14 cellular contexts compared by ENCODE assay signal in genomic region chr2:172230783-172231446, GRCh38.
DNase-seq lines count a peak whose midpoint lies in the region; ATAC-seq and TF ChIP-seq lines count a peak whose summit lies in the region.
"Had no signal": no experiment of that assay in that cellular context is flagged by ENCODE, and none has a peak within 500 bp of the region (broad histone marks: within the 10 kb centered on the region; RNA-seq: fewer than 3 reads in every experiment).

No MANE protein-coding gene starts in this region.

- dilution Hi-C loops in IMR-90 (cut with HindIII; ENCODE audit: low sequenced_read_pairs, unreplicated experiment) = no loop called here

- peaks cover 17% of the 10 kb centered on the region for H3K27me3 Mint-ChIP-seq in activated CD4-positive, alpha-beta memory T cell treated with anti-CD3 and anti-CD28 coated beads for 36 hours
- H3K27me3 Mint-ChIP-seq in glutamatergic neuron (ENCODE audit: unreplicated experiment) = peaks cover 20% of the 10 kb centered on the region

- peak overlapping the region; percentile 5 for H2AFZ ChIP-seq in IMR-90 (replicated peaks; ENCODE audit: low read length, poor library complexity)

- H2BK5ac ChIP-seq in IMR-90 (ENCODE audit: low read depth, low read length, poor library complexity, severe bottlenecking) = no peak overlapping the region

- H3K4me3 Mint-ChIP-seq in activated CD4-positive, alpha-beta memory T cell treated with anti-CD3 and anti-CD28 coated beads for 36 hours = no peak overlapping the region
- H3K4me3 Mint-ChIP-seq in glutamatergic neuron (ENCODE audit: unreplicated experiment) = no peak overlapping the region
- H3K4me3 Mint-ChIP-seq: activated naive CD8-positive, alpha-beta T cell treated with anti-CD3 and anti-CD28 coated beads for 36 hours; dendritic cell treated with granulocyte-macrophage colony-stimulating factor and Interleukin-4, amounts not matched to agents 40 ng/mL and 50 ng/mL, for 4 days; T-cell had no signal

- no peaks in the 10 kb centered on the region for H3K36me3 Mint-ChIP-seq in activated CD4-positive, alpha-beta memory T cell treated with anti-CD3 and anti-CD28 coated beads for 36 hours
- H3K36me3 Mint-ChIP-seq in glutamatergic neuron (ENCODE audit: unreplicated experiment) = no peaks in the 10 kb centered on the region
- H3K36me3 Mint-ChIP-seq: activated naive CD8-positive, alpha-beta T cell treated with anti-CD3 and anti-CD28 coated beads for 36 hours; T-cell had no signal

- peak overlapping the region; percentile 12; the same call in 1 of the 2 replicates for H3K14ac ChIP-seq in IMR-90 (replicated peaks; ENCODE audit: low read depth, low read length)

- peaks cover 28% of the 10 kb centered on the region for H3K4me1 ChIP-seq in IMR-90 (ENCODE audit: control insufficient read depth, insufficient read depth, low read length)

- H3K9me3 Mint-ChIP-seq in activated CD4-positive, alpha-beta memory T cell treated with anti-CD3 and anti-CD28 coated beads for 36 hours = no peaks in the 10 kb centered on the region
- H3K9me3 Mint-ChIP-seq in glutamatergic neuron (ENCODE audit: unreplicated experiment) = peaks cover 6% of the 10 kb centered on the region
- H3K9me3 Mint-ChIP-seq: activated naive CD8-positive, alpha-beta T cell treated with anti-CD3 and anti-CD28 coated beads for 36 hours; dendritic cell treated with granulocyte-macrophage colony-stimulating factor and Interleukin-4, amounts not matched to agents 40 ng/mL and 50 ng/mL, for 4 days; T-cell had no signal

- H3K4me1 Mint-ChIP-seq in activated CD4-positive, alpha-beta memory T cell treated with anti-CD3 and anti-CD28 coated beads for 36 hours (ENCODE audit: low read depth) = peaks cover 29% of the 10 kb centered on the region
- no peaks in the 10 kb centered on the region for H3K4me1 Mint-ChIP-seq in glutamatergic neuron (ENCODE audit: low read depth, unreplicated experiment)

- H3K36me3 ChIP-seq in IMR-90 (ENCODE audit: control insufficient read depth, insufficient read depth, low read length) = no peaks in the 10 kb centered on the region

- H4K20me1 ChIP-seq in IMR-90 (ENCODE audit: insufficient read depth, low read length) = peaks cover 7% of the 10 kb centered on the region; the same call in 1 of the 2 replicates

- no peak for TF ChIP-seq POLR2A in IMR-90 (IDR thresholded peaks at IDR 0.05; ENCODE audit: low read depth, low read length)

- H3K4me3 ChIP-seq in IMR-90 (ENCODE audit: insufficient read depth, low read depth, low read length) = no peak overlapping the region
- no peak overlapping the region for H3K4me3 ChIP-seq in skin epidermis

- peak overlapping the region; percentile 51; the same call in 1 of the 2 replicates for H4K91ac ChIP-seq in IMR-90 (ENCODE audit: insufficient read depth, low read depth, low read length)

- in situ Hi-C loops in IMR-90 (cut with MboI; ENCODE audit: low sequenced_read_pairs) = no loop called here

- H3K27ac ChIP-seq in IMR-90 (ENCODE audit: insufficient read depth, low read length) (no peak overlapping the region), skin epidermis (peak overlapping the region in 16 of 21 experiments; percentile 2 to 77 (median 48))

- TF ChIP-seq RAD21 in IMR-90 (IDR thresholded peaks at IDR 0.05; ENCODE audit: low read length) = no peak

- H3K4me2 ChIP-seq in IMR-90 (ENCODE audit: low read depth, low read length) = no peak overlapping the region

- no peaks in the 10 kb centered on the region for H3K9me3 ChIP-seq in IMR-90 (ENCODE audit: control insufficient read depth, insufficient read depth, low read length)

- H3K4ac ChIP-seq in IMR-90 (ENCODE audit: low read depth, low read length) = peak overlapping the region; percentile 62

- H2AK9ac ChIP-seq in IMR-90 (replicated peaks; ENCODE audit: low read depth, low read length, poor library complexity) = peak overlapping the region; percentile 18

- CTCF ChIA-PET in IMR-90 (lab: Yijun Ruan, JAX) = interaction anchor here (2.3 kb wide), 1 partner anchor 231 kb away, joined by 6 read pairs; no protein-coding TSS in a partner anchor
- CTCF ChIA-PET in activated CD4-positive, alpha-beta memory T cell treated with anti-CD3 and anti-CD28 coated beads for 36 hours (lab: Charles Lee) = no interaction called here

- intact Hi-C loops in IMR-90 (cut with micrococcal nuclease) = no loop called here
- intact Hi-C loops in activated CD4-positive, alpha-beta memory T cell treated with anti-CD3 and anti-CD28 coated beads for 36 hours (cut with micrococcal nuclease) = no loop called here

- peak overlapping the region; percentile 85; the same call in 2 of the 3 replicates for H2BK15ac ChIP-seq in IMR-90 (ENCODE audit: low read depth, low read length)

- 67% methylated on average over 3 of the region's 11 CpGs; no CpG with 5 or more reads in 1 of the 2 experiments for WGBS in IMR-90 (ENCODE audit: extremely low coverage in 2 of 2, insufficient read length in 1 of 2), 2 experiments

- DNase-seq in IMR-90 (no peak), anterior cingulate cortex (lab: John Stamatoyannopoulos, UW) (peak in 33 of 58 donors; percentile 11 to 83 (median 45)), iPS-NIHi11 (ENCODE audit: low spot score) (peak; percentile 36), glutamatergic neuron (no peak)
- DNase-seq in activated CD4-positive, alpha-beta memory T cell treated with anti-CD3 and anti-CD28 coated beads for 36 hours = no peak
- DNase-seq: activated naive CD8-positive, alpha-beta T cell treated with anti-CD3 and anti-CD28 coated beads for 36 hours; activated T-cell treated with anti-CD3 and anti-CD28 coated beads, Interleukin-2, amount 50 U/mL, for 1 hour; stimulated activated CD4-positive, alpha-beta T cell treated with anti-CD3 and anti-CD28 coated beads, Interleukin-2, amount 100 ng/mL, for 48 hours; T-cell had no signal

- ATAC-seq in IMR-90 (ENCODE audit: low read depth) (no peak), HG02642 (IDR thresholded peaks at IDR 0.05; ENCODE audit: poor library complexity, unreplicated experiment) (no peak), HG03460 (IDR thresholded peaks at IDR 0.05; ENCODE audit: unreplicated experiment) (no peak)
- ATAC-seq: Panc1, T-cell had no signal

- H3K27ac Mint-ChIP-seq in activated CD4-positive, alpha-beta memory T cell treated with anti-CD3 and anti-CD28 coated beads for 36 hours = no peak overlapping the region
- H3K27ac Mint-ChIP-seq in glutamatergic neuron (ENCODE audit: unreplicated experiment) = no peak overlapping the region
- H3K27ac Mint-ChIP-seq: activated naive CD8-positive, alpha-beta T cell treated with anti-CD3 and anti-CD28 coated beads for 36 hours; dendritic cell treated with granulocyte-macrophage colony-stimulating factor and Interleukin-4, amounts not matched to agents 40 ng/mL and 50 ng/mL, for 4 days had no signal

- H4K5ac ChIP-seq in IMR-90 (ENCODE audit: low read depth, low read length) = no peak overlapping the region

- no peaks in the 10 kb centered on the region for H3K79me1 ChIP-seq in IMR-90 (ENCODE audit: low read depth in 1 of 2, low read length in 2 of 2)

- BruUV-seq in IMR-90 (replicated peaks; lab: Mats Ljungman, UMichigan) = no TSS peak

- peak overlapping the region; percentile 76 for H2BK120ac ChIP-seq in IMR-90 (ENCODE audit: low read depth, low read length)

- H3K23ac ChIP-seq in IMR-90 (ENCODE audit: low read depth, low read length) = no peak overlapping the region; the same call in 1 of the 2 replicates

- peaks cover 17% of the 10 kb centered on the region for H3K9me1 ChIP-seq in IMR-90 (ENCODE audit: insufficient read depth, low read length)

- POLR2A ChIA-PET in IMR-90 (lab: Charles Lee; ENCODE audit: unreplicated experiment) = no interaction called here
- POLR2A ChIA-PET in activated CD4-positive, alpha-beta memory T cell treated with anti-CD3 and anti-CD28 coated beads for 36 hours (lab: Charles Lee) = no interaction called here

- peak overlapping the region; percentile 78 for H2AK5ac ChIP-seq in IMR-90 (ENCODE audit: low read depth, low read length)

- H3K18ac ChIP-seq in IMR-90 (ENCODE audit: low read depth, low read length) = no peak overlapping the region; the same call in 1 of the 2 replicates

- no peak for TF ChIP-seq CTCF in IMR-90 (conservative IDR thresholded peaks at IDR 0.05; ENCODE audit: low read depth, low read length)
- no peak for TF ChIP-seq CTCF in glutamatergic neuron (IDR thresholded peaks at IDR 0.05; ENCODE audit: partially characterized antibody, unreplicated experiment)

- H3K27me3 ChIP-seq in IMR-90 (ENCODE audit: control insufficient read depth, insufficient read depth, low read length) = peaks cover 12% of the 10 kb centered on the region

- H3K56ac ChIP-seq in IMR-90 (ENCODE audit: extremely low read depth, insufficient read depth, low read length) = no peak overlapping the region

- H2BK20ac ChIP-seq in IMR-90 (ENCODE audit: low read depth, low read length) = peak overlapping the region; percentile 27; the same call in 1 of the 2 replicates

- no peak overlapping the region for H3K9ac ChIP-seq in IMR-90 (ENCODE audit: low read depth, low read length)

- no peak overlapping the region; a peak in 1 of 4 replicates for H4K8ac ChIP-seq in IMR-90 (ENCODE audit: low read depth in 2 of 2, low read length in 2 of 2)

TF ChIP-seq in IMR-90, 13 proteins besides CTCF, POLR2A, EP300 and RAD21:
- TF ChIP-seq SMC3 (IDR thresholded peaks at IDR 0.05; ENCODE audit: low read depth, low read length) = no peak
- TF ChIP-seq CEBPB (IDR thresholded peaks at IDR 0.05; ENCODE audit: low read depth, low read length) = no peak
- no peak for TF ChIP-seq MAZ (IDR thresholded peaks at IDR 0.05; ENCODE audit: borderline replicate concordance, low read depth, low read length)
- no peak for TF ChIP-seq MXI1 (IDR thresholded peaks at IDR 0.05; ENCODE audit: borderline replicate concordance, low read depth, low read length)
- no peak for TF ChIP-seq CHD1 (IDR thresholded peaks at IDR 0.05; ENCODE audit: low read depth, low read length)
- no peak for TF ChIP-seq RFX5 (IDR thresholded peaks at IDR 0.05; ENCODE audit: low read depth, low read length)
- TF ChIP-seq MAFK (IDR thresholded peaks at IDR 0.05; ENCODE audit: low read depth, low read length) = no peak
- TF ChIP-seq FOS (IDR thresholded peaks at IDR 0.05; ENCODE audit: low read depth, low read length) = no peak
- TF ChIP-seq NFE2L2 (IDR thresholded peaks at IDR 0.05; ENCODE audit: low read depth, low read length) = no peak
- no peak for TF ChIP-seq ELK1 (IDR thresholded peaks at IDR 0.05; ENCODE audit: borderline replicate concordance, low read depth, low read length)
- TF ChIP-seq BHLHE40 (IDR thresholded peaks at IDR 0.05; ENCODE audit: low read depth, low read length) = no peak

Comparison
In these comparisons a context has a peak if more than half of its experiments do, and no peak if none do; other contexts are left out.
1. DNase-seq: peak in anterior cingulate cortex (33 of 58) and iPS-NIHi11 (single experiment); none in IMR-90 (single experiment), activated CD4-positive, alpha-beta memory T cell treated with anti-CD3 and anti-CD28 coated beads for 36 hours (single experiment) and glutamatergic neuron (single experiment).